Comparison of ENCODE assay signal across 13 cellular contexts in the genomic region with DNA sequence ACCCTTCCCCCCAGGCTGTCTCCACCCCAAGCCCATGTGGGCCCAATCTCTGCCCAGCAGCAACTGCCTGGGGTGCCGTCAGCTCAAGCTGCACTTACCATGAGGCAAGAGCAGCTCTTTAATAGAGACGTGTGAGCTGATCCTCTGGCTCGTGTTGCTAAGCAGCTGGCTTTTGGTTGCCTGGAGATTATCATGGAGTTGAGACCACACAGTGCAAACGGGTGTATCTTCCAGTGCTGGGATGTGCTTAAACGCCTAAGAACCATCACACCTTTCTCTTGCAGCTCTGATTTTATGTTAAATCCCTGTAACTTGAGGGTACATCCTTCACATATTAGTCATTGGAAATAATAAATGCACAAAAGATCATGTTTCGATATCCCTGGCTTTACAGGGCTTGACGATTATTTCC.
A peak's percentile ranks its signal among the peaks of the same experiment; 100 is the strongest.
DNase-seq lines count a peak whose midpoint lies in the region; ATAC-seq and TF ChIP-seq lines count a peak whose summit lies in the region.
"Had no signal": no experiment of that assay in that cellular context is flagged by ENCODE, and none has a peak within 500 bp of the region (broad histone marks: within the 10 kb centered on the region; RNA-seq: fewer than 3 reads in every experiment).

No MANE protein-coding gene starts in this region.

- no peaks in the 10 kb centered on the region for H3K27me3 ChIP-seq in stomach smooth muscle (ENCODE audit: control insufficient read depth in 1 of 2, insufficient read depth in 2 of 2, low read length in 2 of 2)
- H3K27me3 ChIP-seq: MG63, spleen had no signal

- peak overlapping the region; percentile 24 for H3K27ac ChIP-seq in stomach smooth muscle (ENCODE audit: low read length)
- H3K27ac ChIP-seq: spleen had no signal

- H3K4me3 ChIP-seq in fibroblast of the aortic adventitia (ENCODE audit: low read depth, low read length) (no peak overlapping the region), stomach smooth muscle (ENCODE audit: low read length in 2 of 2) (no peak overlapping the region)
- H3K4me3 ChIP-seq: MG63, spleen had no signal

- no peak for TF ChIP-seq CTCF in fibroblast of the aortic adventitia (IDR thresholded peaks at IDR 0.05; ENCODE audit: insufficient read depth, low read length)

- DNase-seq in NCI-H1105 treated with DMSO at 0.1 percent for 48 hours (lab: John Stamatoyannopoulos, UW): peak; percentile 31
- DNase-seq in NCI-H1105 (lab: John Stamatoyannopoulos, UW): no peak
- peak; percentile 86 for DNase-seq in NCI-H524 treated with DMSO at 0.1 percent for 48 hours (lab: John Stamatoyannopoulos, UW)
- peak; percentile 75 for DNase-seq in fibroblast of the aortic adventitia (ENCODE audit: low read depth)
- no peak for DNase-seq in stimulated activated CD4-positive, alpha-beta T cell treated with anti-CD3 and anti-CD28 coated beads, Interleukin-1b, Interleukin-23, amount 100 ng/mL, for 48 hours
- no peak for DNase-seq in mucosa of gallbladder (ENCODE audit: low spot score)
- DNase-seq: 8988T; foreskin melanocyte; MG63; spleen; stimulated activated naive CD4-positive, alpha-beta T cell had no signal

- no peaks in the 10 kb centered on the region for H3K9me3 ChIP-seq in stomach smooth muscle (ENCODE audit: control insufficient read depth in 2 of 2, low read length in 2 of 2)
- H3K9me3 ChIP-seq: MG63, spleen had no signal

- H3K4me1 ChIP-seq in stomach smooth muscle (ENCODE audit: control insufficient read depth, insufficient read depth, low read length): peaks cover 40% of the 10 kb centered on the region

- no peaks in the 10 kb centered on the region for H3K36me3 ChIP-seq in stomach smooth muscle (ENCODE audit: control insufficient read depth in 2 of 2, insufficient read depth in 2 of 2, low read length in 2 of 2)
- H3K36me3 ChIP-seq: MG63, spleen had no signal

- no peak overlapping the region for H3K9ac ChIP-seq in stomach smooth muscle (ENCODE audit: low read length in 2 of 2)

- ATAC-seq in GM18861 (IDR thresholded peaks at IDR 0.05; ENCODE audit: unreplicated experiment): no peak

Comparison
In these comparisons a context has a peak if more than half of its experiments do, and no peak if none do; other contexts are left out.
1. DNase-seq: peak in NCI-H1105 treated with DMSO at 0.1 percent for 48 hours (single experiment), NCI-H524 treated with DMSO at 0.1 percent for 48 hours (single experiment) and fibroblast of the aortic adventitia (single experiment); none in NCI-H1105 (single experiment), stimulated activated CD4-positive, alpha-beta T cell treated with anti-CD3 and anti-CD28 coated beads, Interleukin-1b, Interleukin-23, amount 100 ng/mL, for 48 hours (single experiment) and mucosa of gallbladder (single experiment).